Comparison of ENCODE assay signal across 15 cellular contexts in the genomic region with DNA sequence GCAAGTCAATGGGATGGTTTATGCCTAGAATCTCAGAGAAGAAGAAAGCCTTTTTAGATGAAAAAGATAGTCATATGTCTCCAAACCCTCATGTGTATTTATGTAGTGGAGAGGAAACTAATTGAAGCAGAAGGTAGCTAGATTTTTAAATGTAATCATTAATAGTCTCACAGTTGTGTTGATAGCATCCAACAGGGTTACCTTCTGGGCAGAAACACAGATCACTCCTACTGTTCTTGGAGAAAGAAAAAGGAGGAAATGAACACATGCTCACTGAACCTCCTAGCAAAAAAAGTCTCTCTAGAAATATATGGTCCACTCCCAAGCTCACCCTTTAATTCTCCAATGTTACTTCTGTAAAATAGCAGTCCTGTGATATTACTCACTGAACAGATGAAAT.
A peak's percentile ranks its signal among the peaks of the same experiment; 100 is the strongest.
DNase-seq lines count a peak whose midpoint lies in the region; ATAC-seq lines count a peak whose summit lies in the region.
"Had no signal": no experiment of that assay in that cellular context is flagged by ENCODE, and none has a peak within 500 bp of the region (broad histone marks: within the 10 kb centered on the region; RNA-seq: fewer than 3 reads in every experiment).

No MANE protein-coding gene starts in this region.

- in situ Hi-C loops in G401 (cut with HindIII; ENCODE audit: low sequenced_read_pairs), result no loop called here

- no peak for ATAC-seq in GM21381 (IDR thresholded peaks at IDR 0.05; ENCODE audit: unreplicated experiment)
- no peak for ATAC-seq in GM18873 (IDR thresholded peaks at IDR 0.05; ENCODE audit: low FRiP score, unreplicated experiment)
- ATAC-seq: A549; CD8-positive, alpha-beta T cell; GM12878 had no signal

- DNase-seq in NCI-H2171 treated with DMSO at 0.1 percent for 48 hours (lab: John Stamatoyannopoulos, UW) (peak; percentile 76), NCI-H2171 (lab: John Stamatoyannopoulos, UW) (no peak), G401 (ENCODE audit: low spot score) (peak; percentile 81), cerebellum (ENCODE audit: low spot score) (peak; percentile 26)
- DNase-seq: AML-193; Caco-2; Calu3; CD4-positive, alpha-beta T cell; CD8-positive, alpha-beta T cell; DMS79 treated with DMSO at 0.1 percent for 48 hours; GDM1 had no signal
